Comparison of ENCODE assay signal across 13 cellular contexts in genomic region chr16:16131204-16131603, GRCh38.
DNase-seq lines count a peak whose midpoint lies in the region; ATAC-seq and TF ChIP-seq lines count a peak whose summit lies in the region.
"Had no signal": no experiment of that assay in that cellular context is flagged by ENCODE, and none has a peak within 500 bp of the region (broad histone marks: within the 10 kb centered on the region; RNA-seq: fewer than 3 reads in every experiment).

No MANE protein-coding gene starts in this region.

- no peak for TF ChIP-seq EP300 in esophagus muscularis mucosa (IDR thresholded peaks at IDR 0.05)

- WGBS in esophagus muscularis mucosa, result 84% methylated on average over 3 of the region's 3 CpGs

- CTCF ChIA-PET in WTC11 (lab: Charles Lee), result no interaction called here
- CTCF ChIA-PET in CD4-positive, alpha-beta memory T cell (lab: Charles Lee; ENCODE audit: partially characterized antibody), result interaction anchor here (0.9 kb wide), 1 partner anchor 256 kb away, joined by 3 read pairs; no protein-coding TSS in a partner anchor

- POLR2A ChIA-PET in WTC11 (lab: Charles Lee), result no interaction called here
- POLR2A ChIA-PET in CD4-positive, alpha-beta memory T cell (lab: Charles Lee; ENCODE audit: partially characterized antibody), result no interaction called here

- no peaks in the 10 kb centered on the region for H3K9me3 ChIP-seq in esophagus muscularis mucosa
- H3K9me3 ChIP-seq in CD4-positive, alpha-beta memory T cell (ENCODE audit: control insufficient read depth in 1 of 2, low read length in 2 of 2), result no peaks in the 10 kb centered on the region
- H3K9me3 ChIP-seq: BE2C had no signal

- TF ChIP-seq CTCF in WTC11 (IDR thresholded peaks at IDR 0.05), result no peak
- TF ChIP-seq CTCF in esophagus muscularis mucosa (IDR thresholded peaks at IDR 0.05), result no peak

- peaks cover 61% of the 10 kb centered on the region for H3K36me3 Mint-ChIP-seq in stimulated activated naive CD8-positive, alpha-beta T cell treated with anti-CD3 and anti-CD28 coated beads, Interleukin-15, Interleukin-2, amounts not matched to agents 100 ng/mL and 50 ng/mL, for 24 hours (ENCODE audit: low read depth)
- H3K36me3 Mint-ChIP-seq in WTC11, result peaks cover 62% of the 10 kb centered on the region
- H3K36me3 Mint-ChIP-seq in CD4-positive, alpha-beta memory T cell, result peaks cover 39 to 72% of the 10 kb centered on the region in 2 donors

- H3K36me3 ChIP-seq in esophagus muscularis mucosa, result peaks cover 46 to 87% (median 76%) of the 10 kb centered on the region in 4 donors
- H3K36me3 ChIP-seq in CD4-positive, alpha-beta memory T cell (ENCODE audit: insufficient read depth, low read length), result peaks cover 51% of the 10 kb centered on the region

- H3K27ac ChIP-seq in esophagus muscularis mucosa (replicated peaks in 1 of 4), result peak overlapping the region in 3 of 4 donors; percentile 20 to 48 (median 39)
- no peak overlapping the region for H3K27ac ChIP-seq in CD4-positive, alpha-beta memory T cell (ENCODE audit: low read depth, low read length)
- H3K27ac ChIP-seq: C4-2B had no signal

- no peaks in the 10 kb centered on the region for H3K9me3 Mint-ChIP-seq in stimulated activated naive CD8-positive, alpha-beta T cell treated with anti-CD3 and anti-CD28 coated beads, Interleukin-15, Interleukin-2, amounts not matched to agents 100 ng/mL and 50 ng/mL, for 24 hours
- no peaks in the 10 kb centered on the region for H3K9me3 Mint-ChIP-seq in WTC11
- no peaks in the 10 kb centered on the region for H3K9me3 Mint-ChIP-seq in stimulated activated naive CD8-positive, alpha-beta T cell treated with anti-CD3 and anti-CD28 coated beads, Interleukin-15, amount 100 ng/mL, for 72 hours
- no peaks in the 10 kb centered on the region for H3K9me3 Mint-ChIP-seq in CD4-positive, alpha-beta memory T cell

- peaks cover 0 to 38% (median 29%) of the 10 kb centered on the region in 4 donors for H3K4me1 ChIP-seq in esophagus muscularis mucosa
- H3K4me1 ChIP-seq in CD4-positive, alpha-beta memory T cell (ENCODE audit: insufficient read depth, low read length), result no peaks in the 10 kb centered on the region
- H3K4me1 ChIP-seq: BE2C had no signal

- H3K27me3 ChIP-seq in esophagus muscularis mucosa, result no peaks in the 10 kb centered on the region
- no peaks in the 10 kb centered on the region for H3K27me3 ChIP-seq in CD4-positive, alpha-beta memory T cell (ENCODE audit: insufficient read depth, low read length)
- H3K27me3 ChIP-seq: BE2C had no signal

- no peak for DNase-seq in stimulated activated naive CD8-positive, alpha-beta T cell treated with anti-CD3 and anti-CD28 coated beads, Interleukin-15, Interleukin-2, amounts not matched to agents 100 U/mL and 50 U/mL, for 24 hours
- no peak for DNase-seq in WTC11 (ENCODE audit: low spot score)
- no peak for DNase-seq in esophagus muscularis mucosa (ENCODE audit: extremely low spot score)
- DNase-seq in stimulated activated naive CD8-positive, alpha-beta T cell treated with anti-CD3 and anti-CD28 coated beads, Interleukin-15, amount 100 ng/mL, for 72 hours, result no peak
- DNase-seq in CD4-positive, alpha-beta memory T cell, result no peak
- no peak for DNase-seq in CD1c-positive myeloid dendritic cell (ENCODE audit: extremely low spot score)
- DNase-seq: BE2C, Calu3, DMS 273 treated with DMSO at 0.1 percent for 48 hours, HCEC 1CT had no signal

- intact Hi-C loops in esophagus muscularis mucosa (cut with DNase I), result no loop called here
- intact Hi-C loops in CD4-positive, alpha-beta memory T cell (cut with micrococcal nuclease), result no loop called here

- H3K27me3 Mint-ChIP-seq in stimulated activated naive CD8-positive, alpha-beta T cell treated with anti-CD3 and anti-CD28 coated beads, Interleukin-15, Interleukin-2, amounts not matched to agents 100 ng/mL and 50 ng/mL, for 24 hours, result no peaks in the 10 kb centered on the region
- H3K27me3 Mint-ChIP-seq in WTC11 (ENCODE audit: low read depth), result no peaks in the 10 kb centered on the region
- H3K27me3 Mint-ChIP-seq in stimulated activated naive CD8-positive, alpha-beta T cell treated with anti-CD3 and anti-CD28 coated beads, Interleukin-15, amount 100 ng/mL, for 72 hours, result no peaks in the 10 kb centered on the region
- no peaks in the 10 kb centered on the region for H3K27me3 Mint-ChIP-seq in CD4-positive, alpha-beta memory T cell

- H3K27ac Mint-ChIP-seq in stimulated activated naive CD8-positive, alpha-beta T cell treated with anti-CD3 and anti-CD28 coated beads, Interleukin-15, Interleukin-2, amounts not matched to agents 100 ng/mL and 50 ng/mL, for 24 hours, result peak overlapping the region; percentile 8
- peak overlapping the region; percentile 93 for H3K27ac Mint-ChIP-seq in WTC11
- H3K27ac Mint-ChIP-seq in stimulated activated naive CD8-positive, alpha-beta T cell treated with anti-CD3 and anti-CD28 coated beads, Interleukin-15, amount 100 ng/mL, for 72 hours, result peak overlapping the region; percentile 55 to 94
- H3K27ac Mint-ChIP-seq in CD4-positive, alpha-beta memory T cell, result peak overlapping the region in 3 of 7 donors; percentile 32 to 68 (median 62)

- ATAC-seq in stimulated activated naive CD8-positive, alpha-beta T cell treated with anti-CD3 and anti-CD28 coated beads, Interleukin-15, Interleukin-2, amounts not matched to agents 100 U/mL and 50 U/mL, for 24 hours, result no peak
- no peak for ATAC-seq in WTC11
- no peak for ATAC-seq in stimulated activated naive CD8-positive, alpha-beta T cell treated with anti-CD3 and anti-CD28 coated beads, Interleukin-15, amount 100 ng/mL, for 72 hours
- no peak for ATAC-seq in HG02852 (IDR thresholded peaks at IDR 0.05; ENCODE audit: unreplicated experiment)

- H3K4me3 ChIP-seq in esophagus muscularis mucosa, result no peak overlapping the region
- H3K4me3 ChIP-seq in CD4-positive, alpha-beta memory T cell (ENCODE audit: low read length in 2 of 2), result no peak overlapping the region

- no peaks in the 10 kb centered on the region for H3K4me1 Mint-ChIP-seq in stimulated activated naive CD8-positive, alpha-beta T cell treated with anti-CD3 and anti-CD28 coated beads, Interleukin-15, Interleukin-2, amounts not matched to agents 100 ng/mL and 50 ng/mL, for 24 hours (ENCODE audit: low read depth)
- H3K4me1 Mint-ChIP-seq in WTC11, result no peaks in the 10 kb centered on the region
- H3K4me1 Mint-ChIP-seq in stimulated activated naive CD8-positive, alpha-beta T cell treated with anti-CD3 and anti-CD28 coated beads, Interleukin-15, amount 100 ng/mL, for 72 hours, result no peaks in the 10 kb centered on the region
- H3K4me1 Mint-ChIP-seq in CD4-positive, alpha-beta memory T cell, result peaks cover 0 to 12% (median 5%) of the 10 kb centered on the region in 4 donors

- no peak for TF ChIP-seq POLR2A in esophagus muscularis mucosa (IDR thresholded peaks at IDR 0.05; ENCODE audit: low read depth)

- H3K4me3 Mint-ChIP-seq in stimulated activated naive CD8-positive, alpha-beta T cell treated with anti-CD3 and anti-CD28 coated beads, Interleukin-15, Interleukin-2, amounts not matched to agents 100 ng/mL and 50 ng/mL, for 24 hours, result no peak overlapping the region
- H3K4me3 Mint-ChIP-seq in WTC11, result no peak overlapping the region
- H3K4me3 Mint-ChIP-seq in stimulated activated naive CD8-positive, alpha-beta T cell treated with anti-CD3 and anti-CD28 coated beads, Interleukin-15, amount 100 ng/mL, for 72 hours, result no peak overlapping the region
- no peak overlapping the region for H3K4me3 Mint-ChIP-seq in CD4-positive, alpha-beta memory T cell

TF ChIP-seq in WTC11, 78 proteins besides CTCF, POLR2A, EP300 and RAD21:
- TF ChIP-seq USF2 (CRISPR knock-in tag; IDR thresholded peaks at IDR 0.05) (no peak), OVOL2 (CRISPR knock-in tag; IDR thresholded peaks at IDR 0.05; ENCODE audit: borderline replicate concordance) (no peak), ZSCAN18 (CRISPR knock-in tag; IDR thresholded peaks at IDR 0.05) (no peak)
TF ChIP-seq in WTC11: peak in this region for 0.
